ENCODE assay signal across 18 cellular contexts in the genomic region with DNA sequence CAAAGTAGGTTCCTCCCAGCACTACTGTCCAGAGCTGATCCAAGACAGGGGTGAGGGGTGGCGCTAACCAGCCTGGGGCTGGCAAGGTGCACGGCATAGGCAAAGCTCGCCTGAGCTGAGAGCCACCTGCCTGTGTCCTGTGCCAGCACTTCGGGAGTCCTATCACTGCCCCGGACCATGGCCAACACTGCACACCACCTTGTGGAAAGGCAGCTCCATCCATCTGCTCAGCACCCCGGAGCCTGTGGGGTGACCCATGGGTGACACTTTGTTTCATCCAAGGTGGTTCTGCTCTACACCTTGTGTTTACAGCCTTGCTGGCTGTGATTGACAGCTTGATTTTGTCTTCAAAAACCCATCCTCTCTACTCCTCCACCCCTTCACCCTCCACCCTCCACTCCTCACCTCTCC. TPM values are rescaled to one million over a fixed set of nuclear protein-coding genes. Genes with fewer than 3 reads are reported as not detected.
DNase-seq lines count a peak whose midpoint lies in the region; ATAC-seq, FAIRE-seq and TF ChIP-seq lines count a peak whose summit lies in the region.
"Had no signal": no experiment of that assay in that cellular context is flagged by ENCODE, and none has a peak within 500 bp of the region (broad histone marks: within the 10 kb centered on the region; RNA-seq: fewer than 3 reads in every experiment).

No MANE protein-coding gene starts in this region.

- no peaks in the 10 kb centered on the region for H3K27me3 ChIP-seq in Panc1 (ENCODE audit: control insufficient read depth, insufficient read depth, low read length)
- no peaks in the 10 kb centered on the region for H3K27me3 ChIP-seq in right lobe of liver

- POLR2A ChIA-PET in Panc1 (lab: Charles Lee) = interaction anchor here (0.7 kb wide), 1 partner anchor 22 kb away, joined by 5 read pairs; no protein-coding TSS in a partner anchor

- H3K27ac ChIP-seq in Panc1 (ENCODE audit: low read length) (no peak overlapping the region), right lobe of liver (no peak overlapping the region)
- H3K27ac ChIP-seq: 22Rv1, brain microvascular endothelial cell had no signal

- no peak for TF ChIP-seq CTCF in Panc1 (IDR thresholded peaks at IDR 0.05)
- no peak for TF ChIP-seq CTCF in right lobe of liver (IDR thresholded peaks at IDR 0.05)

- CTCF ChIA-PET in Panc1 (lab: Charles Lee) = interaction anchor here (0.6 to 1.0 kb wide), 3 partner anchors 9 to 140 kb away, joined by 3 to 36 read pairs (median 3); no protein-coding TSS in a partner anchor

- WGBS in right lobe of liver (ENCODE audit: insufficient coverage, low coverage, low lambda C conversion rate, missing lambda C conversion rate) = 40% methylated on average over 1 of the region's 6 CpGs

- ATAC-seq in Panc1 (peak; percentile 73), right lobe of liver (peak; percentile 23 to 52 (median 40)), HG03139 (IDR thresholded peaks at IDR 0.05; ENCODE audit: unreplicated experiment) (no peak), GM19452 (IDR thresholded peaks at IDR 0.05; ENCODE audit: unreplicated experiment) (no peak)
- ATAC-seq: effector memory CD8-positive, alpha-beta T cell had no signal

- no peaks in the 10 kb centered on the region for H3K36me3 ChIP-seq in Panc1 (ENCODE audit: control insufficient read depth, insufficient read depth, low read length)
- H3K36me3 ChIP-seq in right lobe of liver = no peaks in the 10 kb centered on the region
- H3K36me3 ChIP-seq: brain microvascular endothelial cell had no signal

- no peak overlapping the region for H3K4me3 ChIP-seq in Panc1 (ENCODE audit: low read depth in 2 of 2, low read length in 2 of 2)
- H3K4me3 ChIP-seq in right lobe of liver = no peak overlapping the region

- in situ Hi-C loops in Panc1 (cut with HindIII; ENCODE audit: low pct_unique_long_range_greater_than_20kb, low sequenced_read_pairs) = no loop called here

- no TSS peak for BruUV-seq in Panc1 (replicated peaks; lab: Mats Ljungman, UMichigan)

- intact Hi-C loops in Panc1 (cut with micrococcal nuclease; ENCODE audit: unreplicated experiment) = no loop called here
- intact Hi-C loops in right lobe of liver (cut with DNase I) = loop anchor here in 1 of 2 donors (10.0 kb wide), 1 partner anchor 276 kb away; no protein-coding TSS in a partner anchor

- TF ChIP-seq POLR2A in GM12892 (IDR thresholded peaks at IDR 0.05; ENCODE audit: low read depth, low read length) (no peak), right lobe of liver (IDR thresholded peaks at IDR 0.05) (no peak)

- DNase-seq in DMS 273 (lab: John Stamatoyannopoulos, UW; ENCODE audit: unreplicated experiment) = peak; percentile 48
- no peak for DNase-seq in DMS 273 treated with DMSO at 0.1 percent for 48 hours (lab: John Stamatoyannopoulos, UW)
- DNase-seq in GM12892 (ENCODE audit: insufficient read length) = peak; percentile 65
- no peak for DNase-seq in Panc1 (ENCODE audit: low read depth, low spot score)
- no peak for DNase-seq in right lobe of liver
- no peak for DNase-seq in NCI-H69 (lab: John Stamatoyannopoulos, UW)
- DNase-seq: activated naive CD4-positive, alpha-beta T cell treated with anti-CD3 and anti-CD28 coated beads, Interleukin-2, amount 50 U/mL, for 16 hours; brain microvascular endothelial cell; effector memory CD8-positive, alpha-beta T cell; foreskin melanocyte; KBM-7; mammary epithelial cell; NCI-H1694; NCI-H774 had no signal

- H3K9me3 ChIP-seq in Panc1 (ENCODE audit: control insufficient read depth, insufficient read depth, low read depth, low read length) = no peaks in the 10 kb centered on the region
- no peaks in the 10 kb centered on the region for H3K9me3 ChIP-seq in right lobe of liver

- no peak for FAIRE-seq in GM12892 (lab: Jason Lieb, UNC)

- H3K4me1 ChIP-seq in Panc1 (ENCODE audit: control insufficient read depth, insufficient read depth, low read length) = no peaks in the 10 kb centered on the region
- no peaks in the 10 kb centered on the region for H3K4me1 ChIP-seq in right lobe of liver

RNA-seq across cellular contexts. Expression of gene GATA5, which starts 32.9 kb away (rescaled TPM):
- not detected for polyA plus RNA-seq in GM12892 (2012; ENCODE audit: missing spikeins)
- 53.2 TPM for total RNA-seq in Panc1 (2021; ENCODE audit: unreplicated experiment)
- polyA plus RNA-seq in Panc1 (2012; ENCODE audit: insufficient read length) = 45.6 TPM
- under 1 TPM; 0.12 to 0.56 (median 0.26) TPM for total RNA-seq in right lobe of liver
- total RNA-seq: mammary epithelial cell had no signal
- polyA plus RNA-seq: mammary epithelial cell, neural cell had no signal

Comparison
In these comparisons a context has a peak if more than half of its experiments do, and no peak if none do; other contexts are left out.
1. DNase-seq: peak in DMS 273 (single experiment) and GM12892 (single experiment); none in DMS 273 treated with DMSO at 0.1 percent for 48 hours (single experiment), Panc1 (single experiment), right lobe of liver (0 of 3) and NCI-H69 (single experiment).
2. ATAC-seq: peak in Panc1 (single experiment) and right lobe of liver (4 of 4); none in HG03139 (single experiment) and GM19452 (single experiment).
3. RNA of gene GATA5, which starts 32.9 kb away (total RNA-seq): 53.2 TPM in Panc1 (single experiment); 0.12 to 0.56 TPM in right lobe of liver; every median in the first group is over 10 times any median in the second.